ENCODE assay signal across 11 cellular contexts in genomic region chr2:144607899-144608477, GRCh38.
DNase-seq lines count a peak whose midpoint lies in the region; ATAC-seq and TF ChIP-seq lines count a peak whose summit lies in the region.
"Had no signal": no experiment of that assay in that cellular context is flagged by ENCODE, and none has a peak within 500 bp of the region (broad histone marks: within the 10 kb centered on the region; RNA-seq: fewer than 3 reads in every experiment).

No MANE protein-coding gene starts in this region.

- H3K27ac Mint-ChIP-seq in activated T-helper 17 cell treated with anti-CD3 and anti-CD28 coated beads, Interleukin-2, amount 50 U/mL, for 72 hours: no peak overlapping the region

- H3K9me3 ChIP-seq in OCI-LY3 (ENCODE audit: insufficient read depth, low read length): peaks cover 7% of the 10 kb centered on the region; the same call in 1 of the 2 replicates
- H3K9me3 ChIP-seq: prostate gland had no signal

- ATAC-seq in activated T-helper 17 cell treated with anti-CD3 and anti-CD28 coated beads, Interleukin-2, amount 50 U/mL, for 72 hours (replicated peaks): no peak
- ATAC-seq: activated T-cell treated with anti-CD3 and anti-CD28 coated beads, Interleukin-2, amount 50 U/mL, for 4 hours had no signal

- no peak overlapping the region for H3K27ac ChIP-seq in OCI-LY3 (ENCODE audit: low read length)
- H3K27ac ChIP-seq: prostate gland had no signal

- no peaks in the 10 kb centered on the region for H3K36me3 Mint-ChIP-seq in activated T-helper 17 cell treated with anti-CD3 and anti-CD28 coated beads, Interleukin-2, amount 50 U/mL, for 72 hours (ENCODE audit: low read depth)
- H3K36me3 Mint-ChIP-seq: CD4-positive, CD25-positive, alpha-beta regulatory T cell had no signal

- peaks cover 53% of the 10 kb centered on the region for H3K4me1 ChIP-seq in OCI-LY3 (ENCODE audit: low read length)
- H3K4me1 ChIP-seq: prostate gland had no signal

- H3K4me1 Mint-ChIP-seq in activated T-helper 17 cell treated with anti-CD3 and anti-CD28 coated beads, Interleukin-2, amount 50 U/mL, for 72 hours: peaks cover 3% of the 10 kb centered on the region
- H3K4me1 Mint-ChIP-seq: CD4-positive, CD25-positive, alpha-beta regulatory T cell had no signal

- H3K27me3 Mint-ChIP-seq in activated T-helper 17 cell treated with anti-CD3 and anti-CD28 coated beads, Interleukin-2, amount 50 U/mL, for 72 hours: peaks cover 6% of the 10 kb centered on the region

- H3K4me2 ChIP-seq in OCI-LY3 (ENCODE audit: low read length): peak overlapping the region; percentile 61

- no peak overlapping the region for H2AFZ ChIP-seq in OCI-LY3 (ENCODE audit: low read depth, low read length)

- no peak overlapping the region for H3K9ac ChIP-seq in OCI-LY3 (ENCODE audit: low read length)

- H3K79me2 ChIP-seq in OCI-LY3 (ENCODE audit: low read length): no peaks in the 10 kb centered on the region

- H3K4me3 Mint-ChIP-seq in activated T-helper 17 cell treated with anti-CD3 and anti-CD28 coated beads, Interleukin-2, amount 50 U/mL, for 72 hours: no peak overlapping the region
- H3K4me3 Mint-ChIP-seq: activated T-cell treated with anti-CD3 and anti-CD28 coated beads, Interleukin-2, amount 50 U/mL, for 4 hours; CD4-positive, CD25-positive, alpha-beta regulatory T cell had no signal

- peak overlapping the region; percentile 48 for H3K4me3 ChIP-seq in OCI-LY3 (ENCODE audit: low read length)
- H3K4me3 ChIP-seq: prostate gland had no signal

- H4K20me1 ChIP-seq in OCI-LY3 (ENCODE audit: insufficient read depth, low read length): no peaks in the 10 kb centered on the region

- peak; percentile 3 for DNase-seq in G401 (ENCODE audit: low spot score)
- peak; percentile 59 for DNase-seq in fibroblast of the conjunctiva (ENCODE audit: low read depth)
- DNase-seq in pons (ENCODE audit: low spot score): peak; percentile 76
- no peak for DNase-seq in NCI-H748 (lab: John Stamatoyannopoulos, UW; ENCODE audit: unreplicated experiment)
- DNase-seq in NCI-H526 (lab: John Stamatoyannopoulos, UW): no peak
- no peak for DNase-seq in NCI-H1930 (lab: John Stamatoyannopoulos, UW)
- DNase-seq: activated T-cell treated with anti-CD3 and anti-CD28 coated beads, Interleukin-2, amount 50 U/mL, for 4 hours; CD4-positive, CD25-positive, alpha-beta regulatory T cell had no signal

- H3K36me3 ChIP-seq in OCI-LY3 (replicated peaks; ENCODE audit: low read depth, low read length): peaks cover 5% of the 10 kb centered on the region
- H3K36me3 ChIP-seq: prostate gland had no signal

- TF ChIP-seq CTCF in OCI-LY3 (IDR thresholded peaks at IDR 0.05; ENCODE audit: low read depth, low read length): no peak

- H3K27me3 ChIP-seq in OCI-LY3 (ENCODE audit: low read depth, low read length): peaks cover 33% of the 10 kb centered on the region

- in situ Hi-C loops in G401 (cut with HindIII; ENCODE audit: low sequenced_read_pairs): no loop called here

- no peaks in the 10 kb centered on the region for H3K9me3 Mint-ChIP-seq in activated T-helper 17 cell treated with anti-CD3 and anti-CD28 coated beads, Interleukin-2, amount 50 U/mL, for 72 hours
- H3K9me3 Mint-ChIP-seq: activated T-cell treated with anti-CD3 and anti-CD28 coated beads, Interleukin-2, amount 50 U/mL, for 4 hours had no signal

Comparison
In these comparisons a context has a peak if more than half of its experiments do, and no peak if none do; other contexts are left out.
1. DNase-seq: peak in G401 (single experiment), fibroblast of the conjunctiva (single experiment) and pons (single experiment); none in NCI-H748 (single experiment), NCI-H526 (0 of 2) and NCI-H1930 (0 of 2).